Comparison of ENCODE assay signal across 8 cellular contexts in genomic region chr10:59709472-59710125, GRCh38. TPM values are rescaled to one million over a fixed set of nuclear protein-coding genes. Genes with fewer than 3 reads are reported as not detected.
A peak's percentile ranks its signal among the peaks of the same experiment; 100 is the strongest.
DNase-seq lines count a peak whose midpoint lies in the region; ATAC-seq and TF ChIP-seq lines count a peak whose summit lies in the region.

Gene SLC16A9, minus strand, starts transcription at chr10:59709850. Its CDS starts 25,559 bp downstream, at chr10:59684291.

- H3K27me3 Mint-ChIP-seq in activated T-helper 2 cell treated with anti-CD3 and anti-CD28 coated beads, Interferon-gamma antibody, Interleukin-2, Interleukin-4, amounts not matched to agents 10 μg/mL and 5 μg/mL and 100 μg/mL, durations not matched to agents 14 hours and 24 hours and 36 hours (ENCODE audit: low read depth) = peaks cover 62% of the 10 kb centered on the region

- no peaks in the 10 kb centered on the region for H3K9me3 ChIP-seq in BE2C
- H3K9me3 ChIP-seq in ovary = no peaks in the 10 kb centered on the region

- TF ChIP-seq CTCF in BE2C (IDR thresholded peaks at IDR 0.05; ENCODE audit: low read depth, low read length) (peak; percentile 41), ovary (IDR thresholded peaks at IDR 0.05) (peak in 2 of 3 donors; percentile 41 to 46)

- H3K36me3 ChIP-seq in BE2C (no peaks in the 10 kb centered on the region), ovary (no peaks in the 10 kb centered on the region)

- ATAC-seq in GM18861 (IDR thresholded peaks at IDR 0.05; ENCODE audit: unreplicated experiment) = peak; percentile 78
- peak; percentile 78 for ATAC-seq in HG02973 (IDR thresholded peaks at IDR 0.05; ENCODE audit: unreplicated experiment)

- peaks cover 3% of the 10 kb centered on the region for H3K4me1 Mint-ChIP-seq in activated T-helper 2 cell treated with anti-CD3 and anti-CD28 coated beads, Interferon-gamma antibody, Interleukin-2, Interleukin-4, amounts not matched to agents 10 μg/mL and 5 μg/mL and 100 μg/mL, durations not matched to agents 14 hours and 24 hours and 36 hours (ENCODE audit: low read depth)

- H3K4me1 ChIP-seq in BE2C = no peaks in the 10 kb centered on the region; the same call in 1 of the 2 replicates
- H3K4me1 ChIP-seq in ovary (ENCODE audit: insufficient read depth) = peaks cover 5% of the 10 kb centered on the region

- no peaks in the 10 kb centered on the region for H3K27me3 ChIP-seq in BE2C
- no peaks in the 10 kb centered on the region for H3K27me3 ChIP-seq in ovary

- H3K27ac Mint-ChIP-seq in activated T-helper 2 cell treated with anti-CD3 and anti-CD28 coated beads, Interferon-gamma antibody, Interleukin-2, Interleukin-4, amounts not matched to agents 10 μg/mL and 5 μg/mL and 100 μg/mL, durations not matched to agents 14 hours and 24 hours and 36 hours = peak within 1 kb of the TSS; percentile 24

- peak within 1 kb of the TSS; percentile 77 for H3K4me3 ChIP-seq in BE2C (ENCODE audit: low read depth, low read length)
- H3K4me3 ChIP-seq in ovary = peak within 1 kb of the TSS; percentile 61

- intact Hi-C loops in activated T-helper 2 cell treated with anti-CD3 and anti-CD28 coated beads, Interferon-gamma antibody, Interleukin-2, Interleukin-4, amounts not matched to agents 10 μg/mL and 5 μg/mL and 100 μg/mL, durations not matched to agents 14 hours and 24 hours and 36 hours (cut with micrococcal nuclease) = loop anchor here (2.0 to 10.0 kb wide), 2 partner anchors 95 to 197 kb away; partner anchors contain the start of gene CCDC6
- intact Hi-C loops in head of caudate nucleus (cut with DNase I) (no loop called here), ovary (cut with DNase I) (no loop called here)

- no peaks in the 10 kb centered on the region for H3K9me3 Mint-ChIP-seq in activated T-helper 2 cell treated with anti-CD3 and anti-CD28 coated beads, Interferon-gamma antibody, Interleukin-2, Interleukin-4, amounts not matched to agents 10 μg/mL and 5 μg/mL and 100 μg/mL, durations not matched to agents 14 hours and 24 hours and 36 hours

- H3K27ac ChIP-seq in ovary = peak within 1 kb of the TSS; percentile 75 to 85

- TF ChIP-seq POLR2A in ovary (IDR thresholded peaks at IDR 0.05) = peak; percentile 52

- TF ChIP-seq EP300 in ovary (IDR thresholded peaks at IDR 0.05) = no peak

- no peaks in the 10 kb centered on the region for H3K36me3 Mint-ChIP-seq in activated T-helper 2 cell treated with anti-CD3 and anti-CD28 coated beads, Interferon-gamma antibody, Interleukin-2, Interleukin-4, amounts not matched to agents 10 μg/mL and 5 μg/mL and 100 μg/mL, durations not matched to agents 14 hours and 24 hours and 36 hours (ENCODE audit: low read depth)

- peak within 1 kb of the TSS; percentile 73 for H3K4me3 Mint-ChIP-seq in activated T-helper 2 cell treated with anti-CD3 and anti-CD28 coated beads, Interferon-gamma antibody, Interleukin-2, Interleukin-4, amounts not matched to agents 10 μg/mL and 5 μg/mL and 100 μg/mL, durations not matched to agents 14 hours and 24 hours and 36 hours (ENCODE audit: low read depth)

- DNase-seq in BE2C (peak; percentile 75), NCI-H2227 treated with DMSO at 0.1 percent for 48 hours (lab: John Stamatoyannopoulos, UW) (peak; percentile 17), head of caudate nucleus (peak in 41 of 42 donors; percentile 9 to 84 (median 63)), ovary (peak; percentile 80 to 88 (median 86)), mesenteric fat pad (ENCODE audit: low spot score) (no peak)
- peak; percentile 52 for DNase-seq in activated T-helper 2 cell treated with anti-CD3 and anti-CD28 coated beads, Interferon-gamma antibody, Interleukin-2, Interleukin-4, amounts not matched to agents 10 μg/mL and 5 μg/mL and 100 μg/mL, durations not matched to agents 14 hours and 24 hours and 36 hours (ENCODE audit: low spot score)

- 0 to 1% (median 1%) methylated on average over 53 to 66 of the region's 66 CpGs for WGBS in ovary, 3 donors

RNA-seq across cellular contexts. Expression of gene SLC16A9, which starts in this region (rescaled TPM):
- polyA plus RNA-seq in BE2C (2012; ENCODE audit: insufficient read depth, insufficient read length, low read depth) = 0.48 TPM
- total RNA-seq in activated T-helper 2 cell treated with anti-CD3 and anti-CD28 coated beads, Interferon-gamma antibody, Interleukin-2, Interleukin-4, amounts not matched to agents 10 μg/mL and 5 μg/mL and 100 μg/mL, durations not matched to agents 14 hours and 24 hours and 36 hours = 1.9 and 2.1 TPM in 2 replicates
- total RNA-seq in ovary = 10 to 100 TPM in 6 of 7 donors, 1 to 10 TPM in 1; 8.1 to 41.5 (median 30.7) TPM
- polyA plus RNA-seq in ovary = 10 to 100 TPM; 22.8 to 40.0 TPM
- total RNA-seq in mesenteric fat pad = 0.06 TPM
